Comparison of ENCODE assay signal across 4 cellular contexts in the genomic region with DNA sequence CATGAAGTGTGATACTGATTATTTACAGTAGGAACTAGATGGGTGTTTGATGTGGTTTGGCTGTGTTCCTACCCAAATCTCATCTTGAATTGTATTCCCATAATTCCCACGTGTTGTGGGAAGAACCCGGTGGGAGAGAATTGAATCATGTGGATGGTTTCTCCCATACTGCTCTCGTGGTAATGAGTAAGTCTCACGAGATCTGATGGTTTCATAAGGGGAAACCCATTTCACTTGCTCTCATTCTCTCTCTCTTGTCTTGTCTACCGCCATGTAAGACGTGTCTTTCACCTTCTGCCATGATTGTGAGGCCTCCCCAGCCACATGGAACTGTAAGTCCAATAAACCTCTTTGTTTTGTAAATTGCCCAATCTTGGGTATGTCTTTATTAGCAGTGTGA. TPM values are rescaled to one million over a fixed set of nuclear protein-coding genes. Genes with fewer than 3 reads are reported as not detected.
"Had no signal": no experiment of that assay in that cellular context is flagged by ENCODE, and none has a peak within 500 bp of the region (broad histone marks: within the 10 kb centered on the region; RNA-seq: fewer than 3 reads in every experiment).

No MANE protein-coding gene starts in this region.

RNA-seq across cellular contexts. Expression of a gene that starts 33.9 kb away (rescaled TPM):
- total RNA-seq: activated CD4-positive, alpha-beta memory T cell treated with anti-CD3 and anti-CD28 coated beads for 36 hours; activated CD8-positive, alpha-beta memory T cell treated with anti-CD3 and anti-CD28 coated beads, Interleukin-2, amount 10 ng/mL, durations not matched to agents 7 days and 5 days; activated naive CD4-positive, alpha-beta T cell treated with anti-CD3 and anti-CD28 coated beads for 36 hours; T-helper 17 cell had no signal
